In the genomic region with DNA sequence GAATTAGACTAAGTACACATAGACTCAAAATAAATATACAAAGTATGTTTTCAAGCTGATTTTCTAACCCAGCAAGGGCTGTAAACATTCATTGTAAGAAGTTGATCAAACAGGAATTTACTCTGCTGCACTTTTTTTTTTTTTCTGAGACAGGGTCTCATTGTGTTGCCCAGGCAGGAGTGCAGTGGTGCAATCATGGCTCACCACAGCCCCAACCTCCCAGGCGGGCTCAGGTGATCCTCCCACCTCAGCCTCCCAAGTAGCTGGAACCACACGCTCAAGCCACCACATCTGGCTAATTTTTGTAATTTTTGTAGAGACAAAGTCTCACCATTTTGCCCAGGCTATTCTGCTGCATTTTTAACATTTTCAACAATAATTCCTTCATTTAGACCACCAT, we compare ENCODE assay signal across 1 cellular context.
TF ChIP-seq lines count a peak whose summit lies in the region.

No MANE protein-coding gene starts in this region.

TF ChIP-seq in HepG2, 621 proteins besides CTCF, POLR2A, EP300 and RAD21 (continues in another document):
- no peak for TF ChIP-seq ZFX (CRISPR knock-in tag; IDR thresholded peaks at IDR 0.05; ENCODE audit: low read depth)
- TF ChIP-seq NFYB (CRISPR knock-in tag; IDR thresholded peaks at IDR 0.05): no peak
- TF ChIP-seq ZNF615 (CRISPR knock-in tag; IDR thresholded peaks at IDR 0.05; ENCODE audit: borderline replicate concordance): no peak
- TF ChIP-seq, protein P1, sequence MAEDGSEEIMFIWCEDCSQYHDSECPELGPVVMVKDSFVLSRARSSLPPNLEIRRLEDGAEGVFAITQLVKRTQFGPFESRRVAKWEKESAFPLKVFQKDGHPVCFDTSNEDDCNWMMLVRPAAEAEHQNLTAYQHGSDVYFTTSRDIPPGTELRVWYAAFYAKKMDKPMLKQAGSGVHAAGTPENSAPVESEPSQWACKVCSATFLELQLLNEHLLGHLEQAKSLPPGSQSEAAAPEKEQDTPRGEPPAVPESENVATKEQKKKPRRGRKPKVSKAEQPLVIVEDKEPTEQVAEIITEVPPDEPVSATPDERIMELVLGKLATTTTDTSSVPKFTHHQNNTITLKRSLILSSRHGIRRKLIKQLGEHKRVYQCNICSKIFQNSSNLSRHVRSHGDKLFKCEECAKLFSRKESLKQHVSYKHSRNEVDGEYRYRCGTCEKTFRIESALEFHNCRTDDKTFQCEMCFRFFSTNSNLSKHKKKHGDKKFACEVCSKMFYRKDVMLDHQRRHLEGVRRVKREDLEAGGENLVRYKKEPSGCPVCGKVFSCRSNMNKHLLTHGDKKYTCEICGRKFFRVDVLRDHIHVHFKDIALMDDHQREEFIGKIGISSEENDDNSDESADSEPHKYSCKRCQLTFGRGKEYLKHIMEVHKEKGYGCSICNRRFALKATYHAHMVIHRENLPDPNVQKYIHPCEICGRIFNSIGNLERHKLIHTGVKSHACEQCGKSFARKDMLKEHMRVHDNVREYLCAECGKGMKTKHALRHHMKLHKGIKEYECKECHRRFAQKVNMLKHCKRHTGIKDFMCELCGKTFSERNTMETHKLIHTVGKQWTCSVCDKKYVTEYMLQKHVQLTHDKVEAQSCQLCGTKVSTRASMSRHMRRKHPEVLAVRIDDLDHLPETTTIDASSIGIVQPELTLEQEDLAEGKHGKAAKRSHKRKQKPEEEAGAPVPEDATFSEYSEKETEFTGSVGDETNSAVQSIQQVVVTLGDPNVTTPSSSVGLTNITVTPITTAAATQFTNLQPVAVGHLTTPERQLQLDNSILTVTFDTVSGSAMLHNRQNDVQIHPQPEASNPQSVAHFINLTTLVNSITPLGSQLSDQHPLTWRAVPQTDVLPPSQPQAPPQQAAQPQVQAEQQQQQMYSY (CRISPR knock-in tag; IDR thresholded peaks at IDR 0.05): no peak
- TF ChIP-seq DPF2 (CRISPR knock-in tag; IDR thresholded peaks at IDR 0.05; ENCODE audit: borderline replicate concordance, low read depth): no peak
- no peak for TF ChIP-seq ZNF282 (IDR thresholded peaks at IDR 0.05; ENCODE audit: partially characterized antibody)
- no peak for TF ChIP-seq ZNF232 (CRISPR knock-in tag; IDR thresholded peaks at IDR 0.05; ENCODE audit: borderline replicate concordance)
- no peak for TF ChIP-seq ETV5 (CRISPR knock-in tag; IDR thresholded peaks at IDR 0.05; ENCODE audit: borderline replicate concordance)
- TF ChIP-seq AGO2 (optimal IDR thresholded peaks at IDR 0.05; ENCODE audit: low read depth, low read length): no peak
- no peak for TF ChIP-seq ZKSCAN5 (CRISPR knock-in tag; IDR thresholded peaks at IDR 0.05)
- no peak for TF ChIP-seq HDAC6 (IDR thresholded peaks at IDR 0.05; ENCODE audit: low read depth, low read length)
- TF ChIP-seq KLF15 (CRISPR knock-in tag; IDR thresholded peaks at IDR 0.05; ENCODE audit: borderline replicate concordance): no peak
- no peak for TF ChIP-seq KDM3A (CRISPR knock-in tag; IDR thresholded peaks at IDR 0.05; ENCODE audit: low read depth)
- no peak for TF ChIP-seq SOX13 (IDR thresholded peaks at IDR 0.05)
- peak in 1 of 2 experiments; percentile 43; a peak in 1 of 4 replicates for TF ChIP-seq SOX13 (CRISPR knock-in tag; conservative IDR thresholded peaks at IDR 0.05 in 1 of 2, IDR thresholded peaks at IDR 0.05 in 1 of 2)
- TF ChIP-seq, protein P2, sequence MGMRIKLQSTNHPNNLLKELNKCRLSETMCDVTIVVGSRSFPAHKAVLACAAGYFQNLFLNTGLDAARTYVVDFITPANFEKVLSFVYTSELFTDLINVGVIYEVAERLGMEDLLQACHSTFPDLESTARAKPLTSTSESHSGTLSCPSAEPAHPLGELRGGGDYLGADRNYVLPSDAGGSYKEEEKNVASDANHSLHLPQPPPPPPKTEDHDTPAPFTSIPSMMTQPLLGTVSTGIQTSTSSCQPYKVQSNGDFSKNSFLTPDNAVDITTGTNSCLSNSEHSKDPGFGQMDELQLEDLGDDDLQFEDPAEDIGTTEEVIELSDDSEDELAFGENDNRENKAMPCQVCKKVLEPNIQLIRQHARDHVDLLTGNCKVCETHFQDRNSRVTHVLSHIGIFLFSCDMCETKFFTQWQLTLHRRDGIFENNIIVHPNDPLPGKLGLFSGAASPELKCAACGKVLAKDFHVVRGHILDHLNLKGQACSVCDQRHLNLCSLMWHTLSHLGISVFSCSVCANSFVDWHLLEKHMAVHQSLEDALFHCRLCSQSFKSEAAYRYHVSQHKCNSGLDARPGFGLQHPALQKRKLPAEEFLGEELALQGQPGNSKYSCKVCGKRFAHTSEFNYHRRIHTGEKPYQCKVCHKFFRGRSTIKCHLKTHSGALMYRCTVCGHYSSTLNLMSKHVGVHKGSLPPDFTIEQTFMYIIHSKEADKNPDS (CRISPR knock-in tag; IDR thresholded peaks at IDR 0.05): no peak
- TF ChIP-seq CBFB (CRISPR knock-in tag; IDR thresholded peaks at IDR 0.05): no peak
- TF ChIP-seq ARNTL (CRISPR knock-in tag; IDR thresholded peaks at IDR 0.05): no peak
- TF ChIP-seq, protein P3, sequence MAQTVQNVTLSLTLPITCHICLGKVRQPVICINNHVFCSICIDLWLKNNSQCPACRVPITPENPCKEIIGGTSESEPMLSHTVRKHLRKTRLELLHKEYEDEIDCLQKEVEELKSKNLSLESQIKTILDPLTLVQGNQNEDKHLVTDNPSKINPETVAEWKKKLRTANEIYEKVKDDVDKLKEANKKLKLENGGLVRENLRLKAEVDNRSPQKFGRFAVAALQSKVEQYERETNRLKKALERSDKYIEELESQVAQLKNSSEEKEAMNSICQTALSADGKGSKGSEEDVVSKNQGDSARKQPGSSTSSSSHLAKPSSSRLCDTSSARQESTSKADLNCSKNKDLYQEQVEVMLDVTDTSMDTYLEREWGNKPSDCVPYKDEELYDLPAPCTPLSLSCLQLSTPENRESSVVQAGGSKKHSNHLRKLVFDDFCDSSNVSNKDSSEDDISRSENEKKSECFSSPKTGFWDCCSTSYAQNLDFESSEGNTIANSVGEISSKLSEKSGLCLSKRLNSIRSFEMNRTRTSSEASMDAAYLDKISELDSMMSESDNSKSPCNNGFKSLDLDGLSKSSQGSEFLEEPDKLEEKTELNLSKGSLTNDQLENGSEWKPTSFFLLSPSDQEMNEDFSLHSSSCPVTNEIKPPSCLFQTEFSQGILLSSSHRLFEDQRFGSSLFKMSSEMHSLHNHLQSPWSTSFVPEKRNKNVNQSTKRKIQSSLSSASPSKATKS (CRISPR knock-in tag; IDR thresholded peaks at IDR 0.05): no peak
- no peak; the same call in 1 of the 2 replicates for TF ChIP-seq HMG20A (CRISPR knock-in tag; IDR thresholded peaks at IDR 0.05; ENCODE audit: borderline replicate concordance)
- no peak for TF ChIP-seq ZNF17 (CRISPR knock-in tag; IDR thresholded peaks at IDR 0.05)
- peak; percentile 84 for TF ChIP-seq RCOR2 (CRISPR knock-in tag; IDR thresholded peaks at IDR 0.05)
- peak; percentile 66; the same call in 1 of the 2 replicates for TF ChIP-seq CEBPB (IDR thresholded peaks at IDR 0.05; ENCODE audit: borderline replicate concordance, low read depth, low read length)
- TF ChIP-seq, protein P4, sequence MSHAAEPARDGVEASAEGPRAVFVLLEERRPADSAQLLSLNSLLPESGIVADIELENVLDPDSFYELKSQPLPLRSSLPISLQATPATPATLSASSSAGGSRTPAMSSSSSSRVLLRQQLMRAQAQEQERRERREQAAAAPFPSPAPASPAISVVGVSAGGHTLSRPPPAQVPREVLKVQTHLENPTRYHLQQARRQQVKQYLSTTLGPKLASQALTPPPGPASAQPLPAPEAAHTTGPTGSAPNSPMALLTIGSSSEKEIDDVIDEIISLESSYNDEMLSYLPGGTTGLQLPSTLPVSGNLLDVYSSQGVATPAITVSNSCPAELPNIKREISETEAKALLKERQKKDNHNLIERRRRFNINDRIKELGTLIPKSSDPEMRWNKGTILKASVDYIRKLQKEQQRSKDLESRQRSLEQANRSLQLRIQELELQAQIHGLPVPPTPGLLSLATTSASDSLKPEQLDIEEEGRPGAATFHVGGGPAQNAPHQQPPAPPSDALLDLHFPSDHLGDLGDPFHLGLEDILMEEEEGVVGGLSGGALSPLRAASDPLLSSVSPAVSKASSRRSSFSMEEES (CRISPR knock-in tag; IDR thresholded peaks at IDR 0.05): no peak
- TF ChIP-seq ZNF383 (CRISPR knock-in tag; IDR thresholded peaks at IDR 0.05; ENCODE audit: borderline replicate concordance): no peak
- TF ChIP-seq ZNF446 (CRISPR knock-in tag; IDR thresholded peaks at IDR 0.05): no peak
- TF ChIP-seq, protein P5, sequence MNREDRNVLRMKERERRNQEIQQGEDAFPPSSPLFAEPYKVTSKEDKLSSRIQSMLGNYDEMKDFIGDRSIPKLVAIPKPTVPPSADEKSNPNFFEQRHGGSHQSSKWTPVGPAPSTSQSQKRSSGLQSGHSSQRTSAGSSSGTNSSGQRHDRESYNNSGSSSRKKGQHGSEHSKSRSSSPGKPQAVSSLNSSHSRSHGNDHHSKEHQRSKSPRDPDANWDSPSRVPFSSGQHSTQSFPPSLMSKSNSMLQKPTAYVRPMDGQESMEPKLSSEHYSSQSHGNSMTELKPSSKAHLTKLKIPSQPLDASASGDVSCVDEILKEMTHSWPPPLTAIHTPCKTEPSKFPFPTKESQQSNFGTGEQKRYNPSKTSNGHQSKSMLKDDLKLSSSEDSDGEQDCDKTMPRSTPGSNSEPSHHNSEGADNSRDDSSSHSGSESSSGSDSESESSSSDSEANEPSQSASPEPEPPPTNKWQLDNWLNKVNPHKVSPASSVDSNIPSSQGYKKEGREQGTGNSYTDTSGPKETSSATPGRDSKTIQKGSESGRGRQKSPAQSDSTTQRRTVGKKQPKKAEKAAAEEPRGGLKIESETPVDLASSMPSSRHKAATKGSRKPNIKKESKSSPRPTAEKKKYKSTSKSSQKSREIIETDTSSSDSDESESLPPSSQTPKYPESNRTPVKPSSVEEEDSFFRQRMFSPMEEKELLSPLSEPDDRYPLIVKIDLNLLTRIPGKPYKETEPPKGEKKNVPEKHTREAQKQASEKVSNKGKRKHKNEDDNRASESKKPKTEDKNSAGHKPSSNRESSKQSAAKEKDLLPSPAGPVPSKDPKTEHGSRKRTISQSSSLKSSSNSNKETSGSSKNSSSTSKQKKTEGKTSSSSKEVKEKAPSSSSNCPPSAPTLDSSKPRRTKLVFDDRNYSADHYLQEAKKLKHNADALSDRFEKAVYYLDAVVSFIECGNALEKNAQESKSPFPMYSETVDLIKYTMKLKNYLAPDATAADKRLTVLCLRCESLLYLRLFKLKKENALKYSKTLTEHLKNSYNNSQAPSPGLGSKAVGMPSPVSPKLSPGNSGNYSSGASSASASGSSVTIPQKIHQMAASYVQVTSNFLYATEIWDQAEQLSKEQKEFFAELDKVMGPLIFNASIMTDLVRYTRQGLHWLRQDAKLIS (CRISPR knock-in tag; IDR thresholded peaks at IDR 0.05): no peak
- no peak for TF ChIP-seq PHF8 (CRISPR knock-in tag; IDR thresholded peaks at IDR 0.05)
- TF ChIP-seq MEIS2 (CRISPR knock-in tag; IDR thresholded peaks at IDR 0.05): no peak
- TF ChIP-seq, protein P6, sequence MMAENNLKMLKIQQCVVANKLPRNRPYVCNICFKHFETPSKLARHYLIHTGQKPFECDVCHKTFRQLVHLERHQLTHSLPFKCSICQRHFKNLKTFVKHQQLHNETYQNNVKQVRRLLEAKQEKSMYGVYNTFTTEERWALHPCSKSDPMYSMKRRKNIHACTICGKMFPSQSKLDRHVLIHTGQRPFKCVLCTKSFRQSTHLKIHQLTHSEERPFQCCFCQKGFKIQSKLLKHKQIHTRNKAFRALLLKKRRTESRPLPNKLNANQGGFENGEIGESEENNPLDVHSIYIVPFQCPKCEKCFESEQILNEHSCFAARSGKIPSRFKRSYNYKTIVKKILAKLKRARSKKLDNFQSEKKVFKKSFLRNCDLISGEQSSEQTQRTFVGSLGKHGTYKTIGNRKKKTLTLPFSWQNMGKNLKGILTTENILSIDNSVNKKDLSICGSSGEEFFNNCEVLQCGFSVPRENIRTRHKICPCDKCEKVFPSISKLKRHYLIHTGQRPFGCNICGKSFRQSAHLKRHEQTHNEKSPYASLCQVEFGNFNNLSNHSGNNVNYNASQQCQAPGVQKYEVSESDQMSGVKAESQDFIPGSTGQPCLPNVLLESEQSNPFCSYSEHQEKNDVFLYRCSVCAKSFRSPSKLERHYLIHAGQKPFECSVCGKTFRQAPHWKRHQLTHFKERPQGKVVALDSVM (CRISPR knock-in tag; IDR thresholded peaks at IDR 0.05): peak; percentile 99
- peak; percentile 86; the same call in 1 of the 2 replicates for TF ChIP-seq ZNF3 (CRISPR knock-in tag; IDR thresholded peaks at IDR 0.05)
- TF ChIP-seq HNRNPUL1 (IDR thresholded peaks at IDR 0.05; ENCODE audit: low read depth, low read length): no peak
- no peak for TF ChIP-seq GPN1 (CRISPR knock-in tag; IDR thresholded peaks at IDR 0.05; ENCODE audit: borderline replicate concordance)
- TF ChIP-seq MTF1 (CRISPR knock-in tag; IDR thresholded peaks at IDR 0.05): no peak
- no peak for TF ChIP-seq ZFP36L1 (CRISPR knock-in tag; IDR thresholded peaks at IDR 0.05)
- no peak for TF ChIP-seq ZFP90 (CRISPR knock-in tag; IDR thresholded peaks at IDR 0.05; ENCODE audit: borderline replicate concordance)
- no peak for TF ChIP-seq KDM5B (CRISPR knock-in tag; IDR thresholded peaks at IDR 0.05; ENCODE audit: borderline replicate concordance)
- peak; percentile 68 for TF ChIP-seq ZMYM2 (CRISPR knock-in tag; IDR thresholded peaks at IDR 0.05)
- no peak for TF ChIP-seq FOSL1 (CRISPR knock-in tag; IDR thresholded peaks at IDR 0.05; ENCODE audit: borderline replicate concordance)
- no peak for TF ChIP-seq SMYD3 (CRISPR knock-in tag; IDR thresholded peaks at IDR 0.05)
- no peak for TF ChIP-seq STAT5B (CRISPR knock-in tag; IDR thresholded peaks at IDR 0.05)
- TF ChIP-seq ZNF121 (CRISPR knock-in tag; IDR thresholded peaks at IDR 0.05): peak; percentile 88
- TF ChIP-seq NONO (IDR thresholded peaks at IDR 0.05): no peak
- no peak for TF ChIP-seq NONO (CRISPR knock-in tag; conservative IDR thresholded peaks at IDR 0.05)
- TF ChIP-seq, protein P7, sequence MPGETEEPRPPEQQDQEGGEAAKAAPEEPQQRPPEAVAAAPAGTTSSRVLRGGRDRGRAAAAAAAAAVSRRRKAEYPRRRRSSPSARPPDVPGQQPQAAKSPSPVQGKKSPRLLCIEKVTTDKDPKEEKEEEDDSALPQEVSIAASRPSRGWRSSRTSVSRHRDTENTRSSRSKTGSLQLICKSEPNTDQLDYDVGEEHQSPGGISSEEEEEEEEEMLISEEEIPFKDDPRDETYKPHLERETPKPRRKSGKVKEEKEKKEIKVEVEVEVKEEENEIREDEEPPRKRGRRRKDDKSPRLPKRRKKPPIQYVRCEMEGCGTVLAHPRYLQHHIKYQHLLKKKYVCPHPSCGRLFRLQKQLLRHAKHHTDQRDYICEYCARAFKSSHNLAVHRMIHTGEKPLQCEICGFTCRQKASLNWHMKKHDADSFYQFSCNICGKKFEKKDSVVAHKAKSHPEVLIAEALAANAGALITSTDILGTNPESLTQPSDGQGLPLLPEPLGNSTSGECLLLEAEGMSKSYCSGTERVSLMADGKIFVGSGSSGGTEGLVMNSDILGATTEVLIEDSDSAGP (CRISPR knock-in tag; IDR thresholded peaks at IDR 0.05; ENCODE audit: borderline replicate concordance): no peak
- TF ChIP-seq ZNF589 (CRISPR knock-in tag; conservative IDR thresholded peaks at IDR 0.05): no peak
- TF ChIP-seq, protein P8, sequence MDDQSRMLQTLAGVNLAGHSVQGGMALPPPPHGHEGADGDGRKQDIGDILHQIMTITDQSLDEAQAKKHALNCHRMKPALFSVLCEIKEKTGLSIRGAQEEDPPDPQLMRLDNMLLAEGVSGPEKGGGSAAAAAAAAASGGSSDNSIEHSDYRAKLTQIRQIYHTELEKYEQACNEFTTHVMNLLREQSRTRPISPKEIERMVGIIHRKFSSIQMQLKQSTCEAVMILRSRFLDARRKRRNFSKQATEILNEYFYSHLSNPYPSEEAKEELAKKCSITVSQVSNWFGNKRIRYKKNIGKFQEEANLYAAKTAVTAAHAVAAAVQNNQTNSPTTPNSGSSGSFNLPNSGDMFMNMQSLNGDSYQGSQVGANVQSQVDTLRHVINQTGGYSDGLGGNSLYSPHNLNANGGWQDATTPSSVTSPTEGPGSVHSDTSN (CRISPR knock-in tag; IDR thresholded peaks at IDR 0.05; ENCODE audit: borderline replicate concordance): no peak
- TF ChIP-seq RXRB (CRISPR knock-in tag; IDR thresholded peaks at IDR 0.05; ENCODE audit: borderline replicate concordance): peak; percentile 16; the same call in 1 of the 2 replicates
